23 cellular contexts compared by ENCODE assay signal in the genomic region with DNA sequence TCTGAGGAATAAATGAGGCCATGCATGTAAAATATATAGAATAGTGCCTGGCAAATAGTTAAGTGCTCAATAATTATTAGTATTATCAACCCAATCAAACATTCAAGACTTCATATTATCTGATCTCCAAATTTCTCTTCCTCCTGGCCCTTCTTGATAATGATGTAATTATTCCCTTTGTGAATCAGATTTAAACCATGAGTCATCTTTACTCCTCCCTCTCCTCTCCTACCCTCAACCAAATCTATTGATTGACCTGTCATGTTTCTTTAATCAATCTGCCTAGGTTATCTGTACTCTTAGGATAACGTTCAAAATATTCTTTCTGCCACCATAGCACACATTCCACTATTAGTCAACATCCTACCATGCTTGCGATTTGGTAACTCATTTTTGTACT.
"Had no signal": no experiment of that assay in that cellular context is flagged by ENCODE, and none has a peak within 500 bp of the region (broad histone marks: within the 10 kb centered on the region; RNA-seq: fewer than 3 reads in every experiment).

No MANE protein-coding gene starts in this region.

- H3K36me3 ChIP-seq: colonic mucosa, neural progenitor cell, prostate gland, right atrium auricular region, sigmoid colon, stomach, tibial artery had no signal

- H3K9me3 ChIP-seq: colonic mucosa, prostate gland, right atrium auricular region, sigmoid colon, stomach, testis, tibial artery had no signal

- H3K4me3 ChIP-seq: colonic mucosa, neural progenitor cell, prostate gland, right atrium auricular region, sigmoid colon, stomach, testis, tibial artery had no signal

- H2AFZ ChIP-seq: neural progenitor cell had no signal

- H3K9ac ChIP-seq: neural progenitor cell had no signal

- H3K27ac ChIP-seq: colonic mucosa, neural progenitor cell, prostate gland, right atrium auricular region, sigmoid colon, stomach, testis, tibial artery had no signal

- H3K4me1 ChIP-seq: colonic mucosa, prostate gland, right atrium auricular region, testis had no signal

- FAIRE-seq: frontal cortex had no signal

- DNase-seq: colonic mucosa; effector CD8-positive, alpha-beta T cell; endodermal cell; hypothalamus; immature natural killer cell; islet precursor cell; mesendoderm; midbrain; naive thymus-derived CD4-positive, alpha-beta T cell; sigmoid colon; stimulated activated CD4-positive, alpha-beta T cell treated with anti-CD3 and anti-CD28 coated beads, Interleukin-2, amount 100 ng/mL, for 24 hours; stimulated activated CD4-positive, alpha-beta T cell treated with anti-CD3 and anti-CD28 coated beads, Interleukin-4, amount 100 ng/mL, for 24 hours; stimulated activated naive CD4-positive, alpha-beta T cell treated with Interleukin-2 at 50 U/mL for 16 hours; stomach; substantia nigra; testis; tibial artery had no signal

- H3K4me2 ChIP-seq: neural progenitor cell had no signal

- H3K27me3 ChIP-seq: colonic mucosa, neural progenitor cell, right atrium auricular region, sigmoid colon, stomach, testis, tibial artery had no signal

- ATAC-seq: left lobe of liver; naive thymus-derived CD4-positive, alpha-beta T cell; stimulated activated effector memory CD8-positive, alpha-beta T cell treated with anti-CD3 and anti-CD28 coated beads, Interleukin-12 subunit alpha, Interleukin-12 subunit beta, amount 100 ng/mL, for 72 hours had no signal
